ENCODE assay signal across 8 cellular contexts in the genomic region with DNA sequence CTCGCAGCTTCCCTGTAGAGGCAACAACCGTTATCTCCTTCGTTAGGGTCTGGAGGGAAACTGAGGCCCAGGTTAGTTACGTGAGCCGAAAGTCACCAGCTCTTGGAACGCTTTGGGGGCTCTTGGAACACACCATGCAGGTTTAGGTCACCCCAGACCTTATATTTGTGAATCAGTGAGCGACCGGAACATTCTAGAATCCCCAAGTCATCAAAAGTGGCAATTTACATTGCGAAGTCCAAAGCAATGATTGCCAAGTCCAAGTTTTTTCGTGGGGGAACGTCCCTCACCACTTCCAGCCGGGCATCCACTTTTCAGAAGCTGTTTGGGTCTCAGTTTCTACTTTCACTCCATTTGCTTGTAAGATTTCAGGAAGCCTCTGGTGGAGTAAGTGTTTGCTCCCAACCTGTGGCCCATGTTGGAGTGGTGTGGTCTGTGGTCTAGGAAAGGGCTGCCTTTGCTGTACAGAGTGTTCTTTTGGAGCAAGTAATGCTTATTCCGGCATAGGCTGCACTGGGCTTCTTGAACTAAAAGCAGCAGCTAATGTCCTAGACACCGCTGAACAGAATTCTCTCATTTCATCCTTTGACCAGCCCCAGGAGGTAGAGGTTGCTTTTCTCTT. TPM values are rescaled to one million over a fixed set of nuclear protein-coding genes. Genes with fewer than 3 reads are reported as not detected.
A peak's percentile ranks its signal among the peaks of the same experiment; 100 is the strongest.
DNase-seq lines count a peak whose midpoint lies in the region; ATAC-seq and TF ChIP-seq lines count a peak whose summit lies in the region.

No MANE protein-coding gene starts in this region.

- H3K27me3 Mint-ChIP-seq in activated B cell treated with CpG ODN at 0.5 μM for 24 hours: peaks cover 5% of the 10 kb centered on the region

- TF ChIP-seq CTCF in activated B cell treated with CpG ODN at 0.5 μM for 24 hours (IDR thresholded peaks at IDR 0.05): no peak
- no peak for TF ChIP-seq CTCF in fibroblast of villous mesenchyme (IDR thresholded peaks at IDR 0.05; ENCODE audit: insufficient read depth, low read depth, low read length)

- H3K4me3 ChIP-seq in fibroblast of villous mesenchyme (ENCODE audit: low read depth, low read length): peak overlapping the region; percentile 67

- CTCF ChIA-PET in activated B cell treated with CpG ODN at 0.5 μM for 24 hours (lab: Charles Lee): interaction anchor here (1.3 kb wide), 1 partner anchor 388 kb away, joined by 3 read pairs; a partner anchor contains a TSS

- DNase-seq in activated B cell treated with CpG ODN at 0.5 μM for 24 hours: no peak
- DNase-seq in fibroblast of villous mesenchyme (ENCODE audit: low read depth): peak; percentile 42
- peak; percentile 46 for DNase-seq in sciatic nerve (ENCODE audit: low spot score)
- DNase-seq in kidney tubule cell (ENCODE audit: low spot score): no peak
- DNase-seq in H4 (ENCODE audit: low spot score): no peak
- DNase-seq in left colon: no peak

- ATAC-seq in GM18511 (IDR thresholded peaks at IDR 0.05; ENCODE audit: unreplicated experiment): peak; percentile 1
- ATAC-seq in activated B cell treated with CpG ODN at 0.5 μM for 24 hours (ENCODE audit: low read depth): no peak
- peak; percentile 8 for ATAC-seq in sciatic nerve
- ATAC-seq in GM21825 (IDR thresholded peaks at IDR 0.05; ENCODE audit: unreplicated experiment): no peak
- ATAC-seq in left colon: no peak

- H3K4me3 Mint-ChIP-seq in activated B cell treated with CpG ODN at 0.5 μM for 24 hours: peak overlapping the region; percentile 75

- intact Hi-C loops in activated B cell treated with CpG ODN at 0.5 μM for 24 hours (cut with micrococcal nuclease) (loop anchor here (1.0 to 10.0 kb wide), 7 partner anchors 32 to 1033 kb away; a partner anchor contains a TSS), sciatic nerve (cut with DNase I) (no loop called here), left colon (cut with DNase I, micrococcal nuclease) (no loop called here)

- no peaks in the 10 kb centered on the region for H3K9me3 Mint-ChIP-seq in activated B cell treated with CpG ODN at 0.5 μM for 24 hours

- no peaks in the 10 kb centered on the region for H3K36me3 Mint-ChIP-seq in activated B cell treated with CpG ODN at 0.5 μM for 24 hours (ENCODE audit: low read depth)

- H3K4me1 Mint-ChIP-seq in activated B cell treated with CpG ODN at 0.5 μM for 24 hours: peaks cover 40% of the 10 kb centered on the region

- POLR2A ChIA-PET in activated B cell treated with CpG ODN at 0.5 μM for 24 hours (lab: Charles Lee): interaction anchor here (0.8 to 1.8 kb wide), 8 partner anchors 31 to 442 kb away, joined by 3 to 7 read pairs (median 4); a partner anchor contains a TSS

- peak overlapping the region; percentile 50 for H3K27ac Mint-ChIP-seq in activated B cell treated with CpG ODN at 0.5 μM for 24 hours

RNA-seq across cellular contexts. Expression of a gene that starts 32.8 kb away (rescaled TPM):
- not detected in 2 replicates for total RNA-seq in activated B cell treated with CpG ODN at 0.5 μM for 24 hours
- total RNA-seq in fibroblast of villous mesenchyme: 22.9 and 23.2 TPM in 2 replicates
- total RNA-seq in sciatic nerve: 59.3 TPM
- 3.9 and 6.4 TPM in 2 replicates for total RNA-seq in H4 (2014; rRNA removed; shearing (Covaris generic))
- total RNA-seq in left colon: 1 to 10 TPM; 9.5 to 9.7 TPM

Comparison
In these comparisons a context has a peak if more than half of its experiments do, and no peak if none do; other contexts are left out.
1. ATAC-seq: peak in GM18511 (single experiment) and sciatic nerve (single experiment); none in activated B cell treated with CpG ODN at 0.5 μM for 24 hours (single experiment), GM21825 (single experiment) and left colon (single experiment).
2. DNase-seq: peak in fibroblast of villous mesenchyme (single experiment) and sciatic nerve (single experiment); none in activated B cell treated with CpG ODN at 0.5 μM for 24 hours (single experiment), kidney tubule cell (single experiment), H4 (single experiment) and left colon (0 of 2).